ENCODE assay signal across 25 cellular contexts in genomic region chr20:50933589-50933988, GRCh38. TPM values are rescaled to one million over a fixed set of nuclear protein-coding genes. Genes with fewer than 3 reads are reported as not detected.
DNase-seq lines count a peak whose midpoint lies in the region; ATAC-seq and TF ChIP-seq lines count a peak whose summit lies in the region.
"Had no signal": no experiment of that assay in that cellular context is flagged by ENCODE, and none has a peak within 500 bp of the region (broad histone marks: within the 10 kb centered on the region; RNA-seq: fewer than 3 reads in every experiment).

No MANE protein-coding gene starts in this region.

- POLR2A ChIA-PET in CD4-positive, alpha-beta T cell (lab: Charles Lee) = interaction anchor here (1.2 to 7.9 kb wide), 3 partner anchors 8 to 139 kb away, joined by 3 to 157 read pairs (median 130); partner anchors contain the start of genes BCAS4, DPM1 and MOCS3
- POLR2A ChIA-PET in HEK293 (lab: Yijun Ruan, JAX) (no interaction called here), activated B cell treated with CpG ODN at 0.5 μM for 24 hours (lab: Charles Lee) (interaction anchor here (6.8 kb wide), 1 partner anchor 141 kb away, joined by 364 read pairs; the partner anchor contains the start of gene BCAS4)
- POLR2A ChIA-PET in naive thymus-derived CD4-positive, alpha-beta T cell (lab: Charles Lee) = interaction anchor here (0.8 to 6.0 kb wide), 2 partner anchors 24 to 140 kb away, joined by 4 to 95 read pairs; partner anchors contain the start of genes DPM1 and MOCS3
- POLR2A ChIA-PET in activated CD4-positive, alpha-beta T cell treated with anti-CD3 and anti-CD28 coated beads, Interleukin-2, amount 10 ng/mL, durations not matched to agents 7 days and 5 days (lab: Charles Lee) = no interaction called here

- no peak overlapping the region for H3K27ac ChIP-seq in CD4-positive, alpha-beta T cell (ENCODE audit: low read depth, low read length)
- H3K27ac ChIP-seq in HEK293 (ENCODE audit: extremely low read depth, low read depth, low read length) = peak overlapping the region; percentile 6; the same call in 1 of the 2 replicates
- H3K27ac ChIP-seq in naive thymus-derived CD4-positive, alpha-beta T cell (ENCODE audit: low read depth, low read length) = no peak overlapping the region
- H3K27ac ChIP-seq: brain microvascular endothelial cell, colonic mucosa, esophagus squamous epithelium, lower lobe of right lung had no signal

- no peaks in the 10 kb centered on the region for H3K27me3 Mint-ChIP-seq in CD4-positive, alpha-beta T cell
- H3K27me3 Mint-ChIP-seq in activated B cell treated with CpG ODN at 0.5 μM for 24 hours (no peaks in the 10 kb centered on the region), endothelial cell (ENCODE audit: unreplicated experiment) (peaks cover 6% of the 10 kb centered on the region)
- no peaks in the 10 kb centered on the region for H3K27me3 Mint-ChIP-seq in naive thymus-derived CD4-positive, alpha-beta T cell
- no peaks in the 10 kb centered on the region for H3K27me3 Mint-ChIP-seq in activated CD4-positive, alpha-beta T cell treated with anti-CD3 and anti-CD28 coated beads, Interleukin-2, amount 10 ng/mL, durations not matched to agents 7 days and 5 days
- H3K27me3 Mint-ChIP-seq: effector memory CD8-positive, alpha-beta T cell had no signal

- no peak for ATAC-seq in CD4-positive, alpha-beta T cell (ENCODE audit: poor library complexity)
- ATAC-seq in activated B cell treated with CpG ODN at 0.5 μM for 24 hours (ENCODE audit: low read depth) = no peak
- ATAC-seq in naive thymus-derived CD4-positive, alpha-beta T cell = no peak
- ATAC-seq: activated naive CD4-positive, alpha-beta T cell treated with anti-CD3 and anti-CD28 coated beads, Interleukin-2, amount 50 U/mL, for 72 hours; effector memory CD8-positive, alpha-beta T cell; lower lobe of right lung; PC-3 had no signal

- H3K4me1 Mint-ChIP-seq in CD4-positive, alpha-beta T cell (ENCODE audit: low read depth) = peaks cover 29% of the 10 kb centered on the region
- H3K4me1 Mint-ChIP-seq in activated B cell treated with CpG ODN at 0.5 μM for 24 hours = peaks cover 17% of the 10 kb centered on the region
- H3K4me1 Mint-ChIP-seq in naive thymus-derived CD4-positive, alpha-beta T cell = peaks cover 12 to 27% (median 18%) of the 10 kb centered on the region in 7 donors
- peaks cover 21% of the 10 kb centered on the region for H3K4me1 Mint-ChIP-seq in activated CD4-positive, alpha-beta T cell treated with anti-CD3 and anti-CD28 coated beads, Interleukin-2, amount 10 ng/mL, durations not matched to agents 7 days and 5 days
- peaks cover 15% of the 10 kb centered on the region for H3K4me1 Mint-ChIP-seq in endothelial cell (ENCODE audit: unreplicated experiment)

- H3K36me3 Mint-ChIP-seq in CD4-positive, alpha-beta T cell (ENCODE audit: low read depth) = peaks cover 77% of the 10 kb centered on the region
- H3K36me3 Mint-ChIP-seq in activated B cell treated with CpG ODN at 0.5 μM for 24 hours (ENCODE audit: low read depth) (peaks cover 56% of the 10 kb centered on the region), endothelial cell (ENCODE audit: low read depth, unreplicated experiment) (peaks cover 26% of the 10 kb centered on the region)
- H3K36me3 Mint-ChIP-seq in naive thymus-derived CD4-positive, alpha-beta T cell = peaks cover 0 to 28% (median 15%) of the 10 kb centered on the region in 5 donors
- H3K36me3 Mint-ChIP-seq in activated CD4-positive, alpha-beta T cell treated with anti-CD3 and anti-CD28 coated beads, Interleukin-2, amount 10 ng/mL, durations not matched to agents 7 days and 5 days (ENCODE audit: low read depth) = peaks cover 51% of the 10 kb centered on the region

- no peaks in the 10 kb centered on the region for H3K27me3 ChIP-seq in CD4-positive, alpha-beta T cell (ENCODE audit: control insufficient read depth, insufficient read depth, low read length)
- no peaks in the 10 kb centered on the region for H3K27me3 ChIP-seq in naive thymus-derived CD4-positive, alpha-beta T cell (ENCODE audit: control insufficient read depth in 2 of 2, insufficient read depth in 2 of 2, low read length in 2 of 2)
- H3K27me3 ChIP-seq: brain microvascular endothelial cell, colonic mucosa, esophagus squamous epithelium had no signal

- peak overlapping the region; percentile 98 for H3K27ac Mint-ChIP-seq in CD4-positive, alpha-beta T cell
- H3K27ac Mint-ChIP-seq in activated B cell treated with CpG ODN at 0.5 μM for 24 hours = peak overlapping the region; percentile 97
- H3K27ac Mint-ChIP-seq in naive thymus-derived CD4-positive, alpha-beta T cell = peak overlapping the region in 6 of 9 donors; percentile 26 to 99 (median 82)
- no peak overlapping the region for H3K27ac Mint-ChIP-seq in activated CD4-positive, alpha-beta T cell treated with anti-CD3 and anti-CD28 coated beads, Interleukin-2, amount 10 ng/mL, durations not matched to agents 7 days and 5 days
- no peak overlapping the region for H3K27ac Mint-ChIP-seq in endothelial cell (ENCODE audit: unreplicated experiment)
- H3K27ac Mint-ChIP-seq: activated naive CD4-positive, alpha-beta T cell treated with anti-CD3 and anti-CD28 coated beads, Interleukin-2, amount 50 U/mL, for 72 hours; effector memory CD8-positive, alpha-beta T cell; H9 had no signal

- H3K4me3 Mint-ChIP-seq in CD4-positive, alpha-beta T cell = peak overlapping the region; percentile 65
- H3K4me3 Mint-ChIP-seq in activated B cell treated with CpG ODN at 0.5 μM for 24 hours (no peak overlapping the region), endothelial cell (ENCODE audit: unreplicated experiment) (no peak overlapping the region)
- H3K4me3 Mint-ChIP-seq in naive thymus-derived CD4-positive, alpha-beta T cell = no peak overlapping the region
- no peak overlapping the region for H3K4me3 Mint-ChIP-seq in activated CD4-positive, alpha-beta T cell treated with anti-CD3 and anti-CD28 coated beads, Interleukin-2, amount 10 ng/mL, durations not matched to agents 7 days and 5 days
- H3K4me3 Mint-ChIP-seq: effector memory CD8-positive, alpha-beta T cell; H9 had no signal

- H3K4me3 ChIP-seq in HEK293 (ENCODE audit: low read depth, low read length) = no peak overlapping the region
- no peak overlapping the region for H3K4me3 ChIP-seq in naive thymus-derived CD4-positive, alpha-beta T cell (ENCODE audit: low read length)
- H3K4me3 ChIP-seq: colonic mucosa, esophagus squamous epithelium, lower lobe of right lung had no signal

- H3K9me3 Mint-ChIP-seq in CD4-positive, alpha-beta T cell = no peaks in the 10 kb centered on the region
- H3K9me3 Mint-ChIP-seq in activated B cell treated with CpG ODN at 0.5 μM for 24 hours = no peaks in the 10 kb centered on the region
- H3K9me3 Mint-ChIP-seq in naive thymus-derived CD4-positive, alpha-beta T cell = peaks cover 0 to 3% (median 0%) of the 10 kb centered on the region in 11 donors
- no peaks in the 10 kb centered on the region for H3K9me3 Mint-ChIP-seq in activated CD4-positive, alpha-beta T cell treated with anti-CD3 and anti-CD28 coated beads, Interleukin-2, amount 10 ng/mL, durations not matched to agents 7 days and 5 days
- H3K9me3 Mint-ChIP-seq in endothelial cell (ENCODE audit: unreplicated experiment) = no peaks in the 10 kb centered on the region
- H3K9me3 Mint-ChIP-seq: activated naive CD4-positive, alpha-beta T cell treated with anti-CD3 and anti-CD28 coated beads, Interleukin-2, amount 50 U/mL, for 72 hours; effector memory CD8-positive, alpha-beta T cell had no signal

- H3K4me1 ChIP-seq in HEK293 (ENCODE audit: control insufficient read depth, insufficient read depth, low read length) = no peaks in the 10 kb centered on the region
- peaks cover 12 to 18% of the 10 kb centered on the region in 2 donors for H3K4me1 ChIP-seq in naive thymus-derived CD4-positive, alpha-beta T cell (ENCODE audit: control insufficient read depth in 2 of 2, insufficient read depth in 2 of 2, low read length in 2 of 2)

- peaks cover 39 to 66% of the 10 kb centered on the region in 2 experiments for H3K36me3 ChIP-seq in HEK293 (ENCODE audit: control insufficient read depth in 2 of 2, insufficient read depth in 1 of 2, low read length in 2 of 2)
- peaks cover 10 to 20% (median 11%) of the 10 kb centered on the region in 3 experiments for H3K36me3 ChIP-seq in naive thymus-derived CD4-positive, alpha-beta T cell (ENCODE audit: control insufficient read depth in 2 of 3, insufficient read depth in 3 of 3, low read length in 3 of 3)

- no peak for TF ChIP-seq CTCF in CD4-positive, alpha-beta T cell (IDR thresholded peaks at IDR 0.05)
- no peak for TF ChIP-seq CTCF in HEK293 (tag by site-specific recombination; IDR thresholded peaks at IDR 0.05)
- TF ChIP-seq CTCF in activated B cell treated with CpG ODN at 0.5 μM for 24 hours (IDR thresholded peaks at IDR 0.05) = no peak
- no peak for TF ChIP-seq CTCF in endothelial cell (IDR thresholded peaks at IDR 0.05; ENCODE audit: unreplicated experiment)

- CTCF ChIA-PET in CD4-positive, alpha-beta T cell (lab: Charles Lee) = interaction anchor here (0.7 kb wide), 1 partner anchor 143 kb away, joined by 3 read pairs; no protein-coding TSS in a partner anchor
- CTCF ChIA-PET in HEK293 (lab: Yijun Ruan, JAX) = interaction anchor here (0.6 to 1.7 kb wide), 4 partner anchors 8 to 115 kb away, joined by 3 to 4 read pairs (median 4); no protein-coding TSS in a partner anchor
- CTCF ChIA-PET in activated B cell treated with CpG ODN at 0.5 μM for 24 hours (lab: Charles Lee) = interaction anchor here (0.9 to 9.0 kb wide), 2 partner anchors 25 to 140 kb away, joined by 4 to 231 read pairs; partner anchors contain the start of genes BCAS4, DPM1 and MOCS3
- CTCF ChIA-PET in naive thymus-derived CD4-positive, alpha-beta T cell (lab: Charles Lee) = interaction anchor here (0.7 kb wide), 1 partner anchor 139 kb away, joined by 3 read pairs; the partner anchor contains the start of gene BCAS4
- CTCF ChIA-PET in activated CD4-positive, alpha-beta T cell treated with anti-CD3 and anti-CD28 coated beads, Interleukin-2, amount 10 ng/mL, durations not matched to agents 7 days and 5 days (lab: Charles Lee) = interaction anchor here (0.7 to 1.5 kb wide), 2 partner anchors 10 to 49 kb away, joined by 3 to 4 read pairs; no protein-coding TSS in a partner anchor

- intact Hi-C loops in CD4-positive, alpha-beta T cell (cut with DNase I, micrococcal nuclease) = loop anchor here in 1 of 2 experiments (10.0 kb wide), 4 partner anchors 419 to 1219 kb away; partner anchors contain the start of genes B4GALT5, CEBPB, PTPN1 and UBE2V1
- intact Hi-C loops in activated B cell treated with CpG ODN at 0.5 μM for 24 hours (cut with micrococcal nuclease) = no loop called here
- intact Hi-C loops in naive thymus-derived CD4-positive, alpha-beta T cell (cut with micrococcal nuclease) = loop anchor here in 1 of 2 donors (10.0 kb wide), 1 partner anchor 819 kb away; the partner anchor contains the start of gene UBE2V1

- no peak for DNase-seq in CD4-positive, alpha-beta T cell
- DNase-seq in activated B cell treated with CpG ODN at 0.5 μM for 24 hours (no peak), endothelial cell (ENCODE audit: low spot score) (no peak), NCI-H748 (lab: John Stamatoyannopoulos, UW; ENCODE audit: unreplicated experiment) (no peak)
- DNase-seq in naive thymus-derived CD4-positive, alpha-beta T cell = no peak
- DNase-seq in activated CD4-positive, alpha-beta T cell treated with anti-CD3 and anti-CD28 coated beads, Interleukin-2, amount 10 ng/mL, durations not matched to agents 7 days and 5 days = no peak
- DNase-seq: activated CD4-positive, alpha-beta T cell treated with anti-CD3 and anti-CD28 coated beads, Interleukin-2, amount 50 U/mL, for 4 hours; activated T-cell treated with anti-CD3 and anti-CD28 coated beads, Interleukin-2, amount 50 U/mL, for 1 hour; brain microvascular endothelial cell; colonic mucosa; effector memory CD8-positive, alpha-beta T cell; esophagus squamous epithelium; GDM1; H9; kidney; lower lobe of right lung; NCI-H1048; NCI-H187; NCI-H82; PC-3; SIG-M5; stimulated activated CD4-positive, alpha-beta T cell treated with anti-CD3 and anti-CD28 coated beads, Interleukin-2, amount 100 ng/mL, for 48 hours; stimulated activated naive CD4-positive, alpha-beta T cell treated with Interleukin-2 at 50 U/mL for 16 hours had no signal

- no peaks in the 10 kb centered on the region for H3K9me3 ChIP-seq in CD4-positive, alpha-beta T cell (ENCODE audit: control insufficient read depth, low read length)
- no peaks in the 10 kb centered on the region for H3K9me3 ChIP-seq in HEK293 (ENCODE audit: control insufficient read depth, insufficient read depth, low read depth, low read length)
- H3K9me3 ChIP-seq in naive thymus-derived CD4-positive, alpha-beta T cell (ENCODE audit: control insufficient read depth in 2 of 3, low read length in 3 of 3) = no peaks in the 10 kb centered on the region
- H3K9me3 ChIP-seq: colonic mucosa, esophagus squamous epithelium, lower lobe of right lung had no signal

RNA-seq across cellular contexts. Expression of gene ADNP, which starts 2.4 kb away (rescaled TPM):
- total RNA-seq in CD4-positive, alpha-beta T cell = 10 to 100 TPM; 41.9 to 47.1 TPM
- total RNA-seq in activated B cell treated with CpG ODN at 0.5 μM for 24 hours = 89.4 and 99.3 TPM in 2 replicates
- 10 to 100 TPM; 51.9 to 73.2 (median 66.3) TPM for total RNA-seq in naive thymus-derived CD4-positive, alpha-beta T cell
- 10 to 100 TPM in 1 of 2 donors, 1 to 10 TPM in 1; 9.6 to 11.0 TPM for polyA plus RNA-seq in naive thymus-derived CD4-positive, alpha-beta T cell
- 10 to 100 TPM; 70.7 to 90.4 TPM for total RNA-seq in activated CD4-positive, alpha-beta T cell treated with anti-CD3 and anti-CD28 coated beads, Interleukin-2, amount 10 ng/mL, durations not matched to agents 7 days and 5 days
- 92.7 TPM for total RNA-seq in endothelial cell (ENCODE audit: unreplicated experiment)

RNA-seq across cellular contexts. Expression of gene DPM1, which starts 24.7 kb away (rescaled TPM):
- 10 to 100 TPM; 44.5 to 46.5 TPM for total RNA-seq in CD4-positive, alpha-beta T cell
- total RNA-seq in activated B cell treated with CpG ODN at 0.5 μM for 24 hours = 39.8 and 41.2 TPM in 2 replicates
- 10 to 100 TPM; 19.4 to 47.8 (median 40.5) TPM for total RNA-seq in naive thymus-derived CD4-positive, alpha-beta T cell
- 10 to 100 TPM; 73.8 to 80.9 TPM for polyA plus RNA-seq in naive thymus-derived CD4-positive, alpha-beta T cell
- 10 to 100 TPM; 45.6 to 46.2 TPM for total RNA-seq in activated CD4-positive, alpha-beta T cell treated with anti-CD3 and anti-CD28 coated beads, Interleukin-2, amount 10 ng/mL, durations not matched to agents 7 days and 5 days
- total RNA-seq in endothelial cell (ENCODE audit: unreplicated experiment) = 40.0 TPM

RNA-seq across cellular contexts. Expression of gene MOCS3, which starts 25.0 kb away (rescaled TPM):
- 1 to 10 TPM; 2.7 to 3.0 TPM for total RNA-seq in CD4-positive, alpha-beta T cell
- total RNA-seq in activated B cell treated with CpG ODN at 0.5 μM for 24 hours (7.5 and 8.1 TPM in 2 replicates), endothelial cell (ENCODE audit: unreplicated experiment) (6.3 TPM)
- total RNA-seq in naive thymus-derived CD4-positive, alpha-beta T cell = 1 to 10 TPM; 2.5 to 8.9 (median 5.2) TPM
- polyA plus RNA-seq in naive thymus-derived CD4-positive, alpha-beta T cell = 1 to 10 TPM; 5.2 to 5.5 TPM
- total RNA-seq in activated CD4-positive, alpha-beta T cell treated with anti-CD3 and anti-CD28 coated beads, Interleukin-2, amount 10 ng/mL, durations not matched to agents 7 days and 5 days = 1 to 10 TPM; 4.2 to 5.1 TPM

Comparison
In these comparisons a context has a peak if more than half of its experiments do, and no peak if none do; other contexts are left out.
1. H3K27ac Mint-ChIP-seq: peak in CD4-positive, alpha-beta T cell (single experiment), activated B cell treated with CpG ODN at 0.5 μM for 24 hours (single experiment) and naive thymus-derived CD4-positive, alpha-beta T cell (6 of 9); none in activated CD4-positive, alpha-beta T cell treated with anti-CD3 and anti-CD28 coated beads, Interleukin-2, amount 10 ng/mL, durations not matched to agents 7 days and 5 days (single experiment) and endothelial cell (single experiment).
2. POLR2A ChIA-PET loops: an anchor here in CD4-positive, alpha-beta T cell (1.2 to 7.9 kb wide), activated B cell treated with CpG ODN at 0.5 μM for 24 hours (6.8 kb wide) and naive thymus-derived CD4-positive, alpha-beta T cell (0.8 to 6.0 kb wide); none called in HEK293 and activated CD4-positive, alpha-beta T cell treated with anti-CD3 and anti-CD28 coated beads, Interleukin-2, amount 10 ng/mL, durations not matched to agents 7 days and 5 days.